Comparison of ENCODE assay signal across 8 cellular contexts in genomic region chr6:35302604-35303218, GRCh38. TPM values are rescaled to one million over a fixed set of nuclear protein-coding genes. Genes with fewer than 3 reads are reported as not detected.
DNase-seq lines count a peak whose midpoint lies in the region; ATAC-seq, FAIRE-seq and TF ChIP-seq lines count a peak whose summit lies in the region.

No MANE protein-coding gene starts in this region.

- H3K27me3 Mint-ChIP-seq in activated CD4-positive, alpha-beta T cell treated with anti-CD3 and anti-CD28 coated beads for 36 hours: no peaks in the 10 kb centered on the region
- H3K27me3 Mint-ChIP-seq in effector memory CD8-positive, alpha-beta T cell: no peaks in the 10 kb centered on the region

- peak overlapping the region; percentile 77 for H3K4me3 Mint-ChIP-seq in activated CD4-positive, alpha-beta T cell treated with anti-CD3 and anti-CD28 coated beads for 36 hours
- peak overlapping the region; percentile 83 to 90 for H3K4me3 Mint-ChIP-seq in effector memory CD8-positive, alpha-beta T cell

- intact Hi-C loops in activated CD4-positive, alpha-beta T cell treated with anti-CD3 and anti-CD28 coated beads for 36 hours (cut with DNase I, micrococcal nuclease): loop anchor here (1.0 to 10.0 kb wide), 9 partner anchors 9 to 822 kb away; partner anchors contain the start of genes ANKS1A (in 1 of the 2), FANCE (in 1 of the 2), PPARD (in 1 of the 2) and RPL10A (in 1 of the 2)
- intact Hi-C loops in upper lobe of right lung (cut with DNase I) (no loop called here), kidney (cut with DNase I) (no loop called here)

- peaks cover 74% of the 10 kb centered on the region for H3K4me1 Mint-ChIP-seq in activated CD4-positive, alpha-beta T cell treated with anti-CD3 and anti-CD28 coated beads for 36 hours
- H3K4me1 Mint-ChIP-seq in effector memory CD8-positive, alpha-beta T cell (ENCODE audit: low read depth in 2 of 2): peaks cover 63 to 68% of the 10 kb centered on the region in 2 donors

- H3K27me3 ChIP-seq in neutrophil: no peaks in the 10 kb centered on the region
- H3K27me3 ChIP-seq in upper lobe of right lung: no peaks in the 10 kb centered on the region

- H3K4me1 ChIP-seq in neutrophil (ENCODE audit: control insufficient read depth in 1 of 2, insufficient read depth in 1 of 2, low read depth in 1 of 2, low read length in 1 of 2) (peaks cover 69% of the 10 kb centered on the region in 2 experiments), upper lobe of right lung (peaks cover 26% of the 10 kb centered on the region), kidney (ENCODE audit: control insufficient read depth in 1 of 2, insufficient read depth in 1 of 2, low read depth in 1 of 2, low read length in 2 of 2) (peaks cover 0 to 4% of the 10 kb centered on the region in 2 donors)

- H3K27ac ChIP-seq in neutrophil (peak overlapping the region; percentile 98), upper lobe of right lung (peak overlapping the region; percentile 71), kidney (ENCODE audit: low read depth in 2 of 2, low read length in 2 of 2) (peak overlapping the region in 1 of 2 donors; percentile 4)

- POLR2A ChIA-PET in activated CD4-positive, alpha-beta T cell treated with anti-CD3 and anti-CD28 coated beads for 36 hours (lab: Charles Lee): interaction anchor here (0.7 to 1.3 kb wide), 7 partner anchors 9 to 154 kb away, joined by 3 to 7 read pairs (median 3); partner anchors contain the start of gene ZNF76

- peaks cover 36% of the 10 kb centered on the region for H3K36me3 Mint-ChIP-seq in activated CD4-positive, alpha-beta T cell treated with anti-CD3 and anti-CD28 coated beads for 36 hours (ENCODE audit: low read depth)
- H3K36me3 Mint-ChIP-seq in effector memory CD8-positive, alpha-beta T cell (ENCODE audit: insufficient read depth): peaks cover 51% of the 10 kb centered on the region

- H3K36me3 ChIP-seq in neutrophil (peaks cover 19% of the 10 kb centered on the region), upper lobe of right lung (no peaks in the 10 kb centered on the region), kidney (ENCODE audit: control insufficient read depth in 1 of 2, insufficient read depth in 2 of 2, low read length in 2 of 2) (no peaks in the 10 kb centered on the region)

- ATAC-seq in GM21576 (IDR thresholded peaks at IDR 0.05; ENCODE audit: unreplicated experiment): peak; percentile 68
- ATAC-seq in activated CD4-positive, alpha-beta T cell treated with anti-CD3 and anti-CD28 coated beads for 36 hours: peak; percentile 84
- peak; percentile 91 for ATAC-seq in effector memory CD8-positive, alpha-beta T cell (replicated peaks)
- peak; percentile 81 for ATAC-seq in upper lobe of right lung

- peak overlapping the region; percentile 96 for H3K27ac Mint-ChIP-seq in activated CD4-positive, alpha-beta T cell treated with anti-CD3 and anti-CD28 coated beads for 36 hours
- peak overlapping the region; percentile 95 to 97 for H3K27ac Mint-ChIP-seq in effector memory CD8-positive, alpha-beta T cell

- DNase-seq in GF-D8 (lab: John Stamatoyannopoulos, UW) (peak; percentile 72), KG1 (lab: John Stamatoyannopoulos, UW) (peak; percentile 49), upper lobe of right lung (no peak), kidney (no peak)
- DNase-seq in activated CD4-positive, alpha-beta T cell treated with anti-CD3 and anti-CD28 coated beads for 36 hours: peak; percentile 94
- DNase-seq in effector memory CD8-positive, alpha-beta T cell: peak; percentile 78 to 84 (median 79)

- peak overlapping the region; percentile 48 to 83 for H3K4me3 ChIP-seq in neutrophil (ENCODE audit: low read depth in 1 of 2, low read length in 1 of 2)
- peak overlapping the region; percentile 21 for H3K4me3 ChIP-seq in upper lobe of right lung
- no peak overlapping the region for H3K4me3 ChIP-seq in kidney (ENCODE audit: low read length in 2 of 2)

- H3K9ac ChIP-seq in kidney (ENCODE audit: low read length in 2 of 2): no peak overlapping the region

- no peaks in the 10 kb centered on the region for H3K9me3 Mint-ChIP-seq in activated CD4-positive, alpha-beta T cell treated with anti-CD3 and anti-CD28 coated beads for 36 hours (ENCODE audit: low read depth)
- no peaks in the 10 kb centered on the region for H3K9me3 Mint-ChIP-seq in effector memory CD8-positive, alpha-beta T cell

- H3K9me3 ChIP-seq in neutrophil (no peaks in the 10 kb centered on the region), upper lobe of right lung (no peaks in the 10 kb centered on the region), kidney (ENCODE audit: control insufficient read depth in 1 of 2, low read length in 2 of 2) (no peaks in the 10 kb centered on the region)

- no peak for TF ChIP-seq CTCF in neutrophil (IDR thresholded peaks at IDR 0.05)
- no peak for TF ChIP-seq CTCF in upper lobe of right lung (IDR thresholded peaks at IDR 0.05)
- TF ChIP-seq CTCF in kidney (IDR thresholded peaks at IDR 0.05; ENCODE audit: borderline replicate concordance, extremely low read depth, insufficient read depth): no peak

- FAIRE-seq in kidney (lab: Jason Lieb, UNC): no peak

- CTCF ChIA-PET in activated CD4-positive, alpha-beta T cell treated with anti-CD3 and anti-CD28 coated beads for 36 hours (lab: Charles Lee): interaction anchor here (0.6 to 3.1 kb wide), 7 partner anchors 9 to 147 kb away, joined by 3 to 18 read pairs (median 4); no protein-coding TSS in a partner anchor

RNA-seq across cellular contexts. Expression of gene DEF6, which starts 5.1 kb away (rescaled TPM):
- total RNA-seq in activated CD4-positive, alpha-beta T cell treated with anti-CD3 and anti-CD28 coated beads for 36 hours: 10 to 100 TPM; 74.1 to 86.6 TPM
- total RNA-seq in upper lobe of right lung (17.4 TPM), kidney (16.3 TPM)
- polyA plus RNA-seq in kidney (ENCODE audit: insufficient read depth, low read depth, low replicate concordance): 2.7 TPM

RNA-seq across cellular contexts. Expression of gene PPARD, which starts 39.6 kb away (rescaled TPM):
- 10 to 100 TPM; 16.5 to 19.2 TPM for total RNA-seq in activated CD4-positive, alpha-beta T cell treated with anti-CD3 and anti-CD28 coated beads for 36 hours
- 31.6 TPM for total RNA-seq in upper lobe of right lung
- 24.4 TPM for total RNA-seq in kidney
- 13.2 TPM for polyA plus RNA-seq in kidney (ENCODE audit: insufficient read depth, low read depth, low replicate concordance)

RNA-seq across cellular contexts. Expression of gene ZNF76, which starts 43.2 kb away (rescaled TPM):
- total RNA-seq in activated CD4-positive, alpha-beta T cell treated with anti-CD3 and anti-CD28 coated beads for 36 hours: 10 to 100 TPM; 35.2 to 40.1 TPM
- 31.3 TPM for total RNA-seq in upper lobe of right lung
- total RNA-seq in kidney: 49.2 TPM
- 29.1 TPM for polyA plus RNA-seq in kidney (ENCODE audit: insufficient read depth, low read depth, low replicate concordance)

Comparison
In these comparisons a context has a peak if more than half of its experiments do, and no peak if none do; other contexts are left out.
1. DNase-seq: peak in GF-D8 (single experiment), KG1 (single experiment), activated CD4-positive, alpha-beta T cell treated with anti-CD3 and anti-CD28 coated beads for 36 hours (single experiment) and effector memory CD8-positive, alpha-beta T cell (3 of 3); none in upper lobe of right lung (single experiment) and kidney (single experiment).
2. H3K4me3 ChIP-seq: peak in neutrophil (2 of 2) and upper lobe of right lung (single experiment); none in kidney (0 of 2).
3. intact Hi-C loops: an anchor here in activated CD4-positive, alpha-beta T cell treated with anti-CD3 and anti-CD28 coated beads for 36 hours (1.0 to 10.0 kb wide); none called in upper lobe of right lung and kidney.
4. Peak in every context shown above with its lines, with median percentiles within 50 percentile points of each other: ATAC-seq.